Comparison of ENCODE assay signal across 16 cellular contexts in genomic region chr19:56720281-56720680, GRCh38. TPM values are rescaled to one million over a fixed set of nuclear protein-coding genes. Genes with fewer than 3 reads are reported as not detected.
DNase-seq lines count a peak whose midpoint lies in the region; ATAC-seq and TF ChIP-seq lines count a peak whose summit lies in the region.
"Had no signal": no experiment of that assay in that cellular context is flagged by ENCODE, and none has a peak within 500 bp of the region (broad histone marks: within the 10 kb centered on the region; RNA-seq: fewer than 3 reads in every experiment).

No MANE protein-coding gene starts in this region.

- no peaks in the 10 kb centered on the region for H3K4me1 Mint-ChIP-seq in CD4-positive, alpha-beta T cell (ENCODE audit: low read depth)
- no peaks in the 10 kb centered on the region for H3K4me1 Mint-ChIP-seq in immature natural killer cell
- H3K4me1 Mint-ChIP-seq in activated T-cell treated with anti-CD3 and anti-CD28 coated beads, Interleukin-2, amount 50 U/mL, for 72 hours (ENCODE audit: low read depth), result no peaks in the 10 kb centered on the region

- no peaks in the 10 kb centered on the region for H3K27me3 Mint-ChIP-seq in CD4-positive, alpha-beta T cell
- peaks cover 0 to 3% (median 0%) of the 10 kb centered on the region in 3 donors for H3K27me3 Mint-ChIP-seq in immature natural killer cell (ENCODE audit: low read depth in 3 of 3)
- H3K27me3 Mint-ChIP-seq in activated T-cell treated with anti-CD3 and anti-CD28 coated beads, Interleukin-2, amount 50 U/mL, for 72 hours (ENCODE audit: low read depth), result no peaks in the 10 kb centered on the region

- DNase-seq in DMS79 treated with DMSO at 0.1 percent for 48 hours (lab: John Stamatoyannopoulos, UW), result peak; percentile 19
- DNase-seq in NCI-H2227 (lab: John Stamatoyannopoulos, UW; ENCODE audit: unreplicated experiment), result peak; percentile 98
- peak; percentile 35 for DNase-seq in dermis blood vessel endothelial cell
- DNase-seq in occipital lobe (lab: John Stamatoyannopoulos, UW), result peak; percentile 64
- no peak for DNase-seq in CD4-positive, alpha-beta T cell
- DNase-seq in immature natural killer cell, result no peak
- DNase-seq in activated T-cell treated with anti-CD3 and anti-CD28 coated beads, Interleukin-2, amount 50 U/mL, for 72 hours, result no peak
- DNase-seq: activated gamma-delta T cell, brain microvascular endothelial cell, foreskin melanocyte, NCI-H2107, PC-3 had no signal

- intact Hi-C loops in CD4-positive, alpha-beta T cell (cut with DNase I, micrococcal nuclease), result no loop called here

- H3K9me3 ChIP-seq in CD4-positive, alpha-beta T cell (ENCODE audit: control insufficient read depth, low read length), result peaks cover 21% of the 10 kb centered on the region
- H3K9me3 ChIP-seq: BLaER1 treated with 17β-estradiol and CSF1 and Interleukin-3, amounts not matched to agents 10 nM and 100 nM; psoas muscle had no signal

- H3K27ac Mint-ChIP-seq in CD4-positive, alpha-beta T cell, result no peak overlapping the region
- no peak overlapping the region for H3K27ac Mint-ChIP-seq in immature natural killer cell
- no peak overlapping the region for H3K27ac Mint-ChIP-seq in activated T-cell treated with anti-CD3 and anti-CD28 coated beads, Interleukin-2, amount 50 U/mL, for 72 hours

- ATAC-seq in CD4-positive, alpha-beta T cell (ENCODE audit: poor library complexity), result no peak
- no peak for ATAC-seq in activated T-cell treated with anti-CD3 and anti-CD28 coated beads, Interleukin-2, amount 50 U/mL, for 72 hours (replicated peaks in 1 of 2)
- ATAC-seq: PC-3, psoas muscle had no signal

- H3K4me3 Mint-ChIP-seq in CD4-positive, alpha-beta T cell, result no peak overlapping the region
- H3K4me3 Mint-ChIP-seq in immature natural killer cell, result no peak overlapping the region
- H3K4me3 Mint-ChIP-seq in activated T-cell treated with anti-CD3 and anti-CD28 coated beads, Interleukin-2, amount 50 U/mL, for 72 hours, result no peak overlapping the region

- H3K9me3 Mint-ChIP-seq in CD4-positive, alpha-beta T cell, result peaks cover 22% of the 10 kb centered on the region
- peaks cover 9 to 55% (median 39%) of the 10 kb centered on the region in 6 donors for H3K9me3 Mint-ChIP-seq in immature natural killer cell
- peaks cover 19 to 22% of the 10 kb centered on the region in 2 donors for H3K9me3 Mint-ChIP-seq in activated T-cell treated with anti-CD3 and anti-CD28 coated beads, Interleukin-2, amount 50 U/mL, for 72 hours

- no peak overlapping the region for H3K27ac ChIP-seq in CD4-positive, alpha-beta T cell (ENCODE audit: low read depth, low read length)
- H3K27ac ChIP-seq: BLaER1 treated with 17β-estradiol and CSF1 and Interleukin-3, amounts not matched to agents 10 nM and 100 nM; brain microvascular endothelial cell; psoas muscle; VCaP had no signal

- no peaks in the 10 kb centered on the region for H3K27me3 ChIP-seq in CD4-positive, alpha-beta T cell (ENCODE audit: control insufficient read depth, insufficient read depth, low read length)
- H3K27me3 ChIP-seq: BLaER1 treated with 17β-estradiol and CSF1 and Interleukin-3, amounts not matched to agents 10 nM and 100 nM; brain microvascular endothelial cell had no signal

- POLR2A ChIA-PET in CD4-positive, alpha-beta T cell (lab: Charles Lee), result no interaction called here

- TF ChIP-seq CTCF in CD4-positive, alpha-beta T cell (IDR thresholded peaks at IDR 0.05), result no peak

- CTCF ChIA-PET in CD4-positive, alpha-beta T cell (lab: Charles Lee), result no interaction called here

- H3K36me3 Mint-ChIP-seq in CD4-positive, alpha-beta T cell (ENCODE audit: low read depth), result peaks cover 46% of the 10 kb centered on the region
- H3K36me3 Mint-ChIP-seq in immature natural killer cell, result peaks cover 0 to 5% (median 0%) of the 10 kb centered on the region in 3 donors
- H3K36me3 Mint-ChIP-seq in activated T-cell treated with anti-CD3 and anti-CD28 coated beads, Interleukin-2, amount 50 U/mL, for 72 hours (ENCODE audit: insufficient read depth in 2 of 2), result peaks cover 18% of the 10 kb centered on the region in 2 donors

RNA-seq across cellular contexts. Expression of gene ZNF835, which starts 48.7 kb away (rescaled TPM):
- total RNA-seq in dermis blood vessel endothelial cell (0.65 and 0.68 TPM in 2 replicates), occipital lobe (7.8 TPM)
- total RNA-seq in CD4-positive, alpha-beta T cell, result 1 to 10 TPM in 1 of 2 experiments, under 1 TPM in 1; 0.82 to 1.1 TPM
- 1 to 10 TPM in 1 of 3 donors, under 1 TPM in 1, not detected in 1; 0.13 to 4.0 TPM for polyA plus RNA-seq in immature natural killer cell
- 1 to 10 TPM in 1 of 2 donors, under 1 TPM in 1; 0.53 to 1.3 TPM for total RNA-seq in activated T-cell treated with anti-CD3 and anti-CD28 coated beads, Interleukin-2, amount 50 U/mL, for 72 hours
- total RNA-seq: LHCN-M2, PC-3 had no signal

Comparison
In these comparisons a context has a peak if more than half of its experiments do, and no peak if none do; other contexts are left out.
1. DNase-seq: peak in DMS79 treated with DMSO at 0.1 percent for 48 hours (single experiment), NCI-H2227 (single experiment), dermis blood vessel endothelial cell (single experiment) and occipital lobe (single experiment); none in CD4-positive, alpha-beta T cell (0 of 10), immature natural killer cell (0 of 3) and activated T-cell treated with anti-CD3 and anti-CD28 coated beads, Interleukin-2, amount 50 U/mL, for 72 hours (0 of 2).